8 cellular contexts compared by ENCODE assay signal in genomic region chr1:229508823-229509337, GRCh38. TPM values are rescaled to one million over a fixed set of nuclear protein-coding genes. Genes with fewer than 3 reads are reported as not detected.
DNase-seq lines count a peak whose midpoint lies in the region; ATAC-seq and TF ChIP-seq lines count a peak whose summit lies in the region.

No MANE protein-coding gene starts in this region.

- DNase-seq in NCI-H1105 treated with DMSO at 0.1 percent for 48 hours (lab: John Stamatoyannopoulos, UW), result peak; percentile 14
- no peak for DNase-seq in NCI-H1105 (lab: John Stamatoyannopoulos, UW)
- DNase-seq in WERI-Rb-1, result no peak
- peak; percentile 6 for DNase-seq in germinal center (ENCODE audit: low spot score)
- DNase-seq in sigmoid colon, result no peak
- DNase-seq in SW 1271 (lab: John Stamatoyannopoulos, UW), result no peak

- H3K27me3 ChIP-seq in WERI-Rb-1 (ENCODE audit: insufficient read depth, low read depth, severe bottlenecking) (no peaks in the 10 kb centered on the region), sigmoid colon (no peaks in the 10 kb centered on the region)

- WGBS in sigmoid colon, 2 donors, result 85 to 86% methylated on average over 7 of the region's 7 CpGs

- TF ChIP-seq CTCF in WERI-Rb-1 (IDR thresholded peaks at IDR 0.05; ENCODE audit: low read depth, low read length) (no peak), sigmoid colon (IDR thresholded peaks at IDR 0.05) (no peak)

- H3K4me3 ChIP-seq in WERI-Rb-1 (ENCODE audit: low read depth, low read length) (peak overlapping the region; percentile 82), sigmoid colon (peak overlapping the region; percentile 68 to 99 (median 97))

- H3K4me1 ChIP-seq in sigmoid colon, result peaks cover 0 to 17% (median 11%) of the 10 kb centered on the region in 4 donors

- intact Hi-C loops in sigmoid colon (cut with DNase I), result loop anchor here (2.0 to 5.0 kb wide), 2 partner anchors 50 to 167 kb away; partner anchors contain the start of genes ABCB10 and CCSAP

- H3K9me3 ChIP-seq in WERI-Rb-1 (ENCODE audit: severe bottlenecking), result no peaks in the 10 kb centered on the region
- H3K9me3 ChIP-seq in sigmoid colon, result no peaks in the 10 kb centered on the region

- no peak for TF ChIP-seq POLR2A in sigmoid colon (IDR thresholded peaks at IDR 0.05)

- no peak for TF ChIP-seq EP300 in sigmoid colon (IDR thresholded peaks at IDR 0.05)

- ATAC-seq in GM18498 (IDR thresholded peaks at IDR 0.05; ENCODE audit: unreplicated experiment) (no peak), HG03095 (IDR thresholded peaks at IDR 0.05; ENCODE audit: unreplicated experiment) (no peak)

- H3K36me3 ChIP-seq in WERI-Rb-1 (no peaks in the 10 kb centered on the region), sigmoid colon (peaks cover 0 to 15% (median 0%) of the 10 kb centered on the region in 4 donors)

- peak overlapping the region; percentile 90 for H3K27ac ChIP-seq in WERI-Rb-1
- peak overlapping the region; percentile 91 to 98 (median 96) for H3K27ac ChIP-seq in sigmoid colon

RNA-seq across cellular contexts. Expression of gene NUP133, which starts 0.7 kb away (rescaled TPM):
- total RNA-seq in sigmoid colon, result 10 to 100 TPM; 23.7 to 31.7 (median 27.6) TPM
- polyA plus RNA-seq in sigmoid colon, result 10 to 100 TPM in 1 of 3 donors, 1 to 10 TPM in 2; 4.8 to 12.9 (median 6.9) TPM

RNA-seq across cellular contexts. Expression of gene ABCB10, which starts 49.6 kb away (rescaled TPM):
- total RNA-seq in sigmoid colon, result 10 to 100 TPM; 12.1 to 19.4 (median 16.5) TPM
- 1 to 10 TPM; 4.4 to 9.6 (median 5.4) TPM for polyA plus RNA-seq in sigmoid colon

Comparison
In these comparisons a context has a peak if more than half of its experiments do, and no peak if none do; other contexts are left out.
1. DNase-seq: peak in NCI-H1105 treated with DMSO at 0.1 percent for 48 hours (single experiment) and germinal center (single experiment); none in NCI-H1105 (single experiment), WERI-Rb-1 (single experiment), sigmoid colon (single experiment) and SW 1271 (0 of 2).